Comparison of ENCODE assay signal across 19 cellular contexts in the genomic region with DNA sequence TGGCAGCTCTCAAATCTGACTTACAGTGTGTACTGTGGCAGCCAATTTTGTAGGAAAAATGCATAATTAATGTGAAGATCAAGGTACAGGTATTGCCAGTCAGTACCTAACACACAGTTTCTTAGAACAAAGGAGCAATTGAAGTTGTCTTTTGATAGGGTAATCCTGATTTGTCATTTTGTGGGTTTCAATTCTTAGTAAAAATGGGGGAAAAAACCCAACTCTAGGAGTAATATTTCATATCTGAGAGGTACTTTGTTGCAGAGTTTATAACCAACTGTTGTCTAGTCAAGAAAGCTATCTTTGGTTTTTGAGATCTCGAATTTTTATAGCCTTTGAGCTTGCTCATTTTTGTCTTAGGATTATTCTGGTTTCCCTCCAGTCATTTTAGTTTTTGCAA. TPM values are rescaled to one million over a fixed set of nuclear protein-coding genes. Genes with fewer than 3 reads are reported as not detected.
A peak's percentile ranks its signal among the peaks of the same experiment; 100 is the strongest.
DNase-seq lines count a peak whose midpoint lies in the region; ATAC-seq and TF ChIP-seq lines count a peak whose summit lies in the region.
"Had no signal": no experiment of that assay in that cellular context is flagged by ENCODE, and none has a peak within 500 bp of the region (broad histone marks: within the 10 kb centered on the region; RNA-seq: fewer than 3 reads in every experiment).

No MANE protein-coding gene starts in this region.

- TF ChIP-seq CTCF in body of pancreas (IDR thresholded peaks at IDR 0.05) = no peak
- TF ChIP-seq CTCF in parathyroid adenoma (IDR thresholded peaks at IDR 0.05) = no peak
- TF ChIP-seq CTCF in activated CD8-positive, alpha-beta T cell treated with anti-CD3 and anti-CD28 coated beads for 36 hours (IDR thresholded peaks at IDR 0.05) = no peak

- H3K9ac ChIP-seq in parathyroid adenoma = no peak overlapping the region
- H3K9ac ChIP-seq: KMS-11 had no signal

- CTCF ChIA-PET in activated CD8-positive, alpha-beta T cell treated with anti-CD3 and anti-CD28 coated beads for 36 hours (lab: Charles Lee) = interaction anchor here (1.3 kb wide), 1 partner anchor 170 kb away, joined by 5 read pairs; no protein-coding TSS in a partner anchor

- no peaks in the 10 kb centered on the region for H3K9me3 ChIP-seq in body of pancreas
- no peaks in the 10 kb centered on the region for H3K9me3 ChIP-seq in parathyroid adenoma (ENCODE audit: control insufficient read depth, low read length)
- H3K9me3 ChIP-seq: Caco-2 had no signal

- WGBS in body of pancreas, 2 donors = 72 to 81% methylated on average over 1 of the region's 1 CpG

- TF ChIP-seq EP300 in Ishikawa (IDR thresholded peaks at IDR 0.05; ENCODE audit: borderline replicate concordance) = 0 out of 2 replicates have a peak, but pooled peaks have one; percentile 31

- POLR2A ChIA-PET in activated CD8-positive, alpha-beta T cell treated with anti-CD3 and anti-CD28 coated beads for 36 hours (lab: Charles Lee) = no interaction called here

- peaks cover 13% of the 10 kb centered on the region for H3K4me1 Mint-ChIP-seq in activated T-cell treated with anti-CD3 and anti-CD28 coated beads, Interleukin-2, amount 50 U/mL, for 72 hours (ENCODE audit: low read depth)
- peaks cover 7% of the 10 kb centered on the region for H3K4me1 Mint-ChIP-seq in activated CD8-positive, alpha-beta T cell treated with anti-CD3 and anti-CD28 coated beads for 36 hours (ENCODE audit: low read depth)

- H3K4me2 ChIP-seq in parathyroid adenoma (ENCODE audit: low read length) = peak overlapping the region; percentile 9
- H3K4me2 ChIP-seq: KMS-11 had no signal

- peak; percentile 47 to 51 for ATAC-seq in activated T-cell treated with anti-CD3 and anti-CD28 coated beads, Interleukin-2, amount 50 U/mL, for 72 hours (replicated peaks in 1 of 2)
- no peak for ATAC-seq in body of pancreas
- no peak for ATAC-seq in activated CD8-positive, alpha-beta T cell treated with anti-CD3 and anti-CD28 coated beads for 36 hours
- ATAC-seq in HG03108 (IDR thresholded peaks at IDR 0.05; ENCODE audit: unreplicated experiment) = no peak

- H2AFZ ChIP-seq in parathyroid adenoma = no peak overlapping the region

- H3K36me3 Mint-ChIP-seq in activated T-cell treated with anti-CD3 and anti-CD28 coated beads, Interleukin-2, amount 50 U/mL, for 72 hours (ENCODE audit: insufficient read depth in 2 of 2) = no peaks in the 10 kb centered on the region
- no peaks in the 10 kb centered on the region for H3K36me3 Mint-ChIP-seq in activated CD8-positive, alpha-beta T cell treated with anti-CD3 and anti-CD28 coated beads for 36 hours (ENCODE audit: low read depth)

- H3K4me3 ChIP-seq in body of pancreas = no peak overlapping the region
- H3K4me3 ChIP-seq in parathyroid adenoma (ENCODE audit: low read depth, low read length) = no peak overlapping the region
- H3K4me3 ChIP-seq: SK-N-MC had no signal

- H3K27ac ChIP-seq in body of pancreas (peak overlapping the region in 3 of 4 donors; percentile 3 to 79 (median 22)), parathyroid adenoma (no peak overlapping the region)
- H3K27ac ChIP-seq: KMS-11, SK-N-MC had no signal

- TF ChIP-seq POLR2A in body of pancreas (IDR thresholded peaks at IDR 0.05) = no peak

- intact Hi-C loops in body of pancreas (cut with DNase I) = no loop called here
- intact Hi-C loops in activated CD8-positive, alpha-beta T cell treated with anti-CD3 and anti-CD28 coated beads for 36 hours (cut with micrococcal nuclease) = no loop called here

- H3K27me3 ChIP-seq in body of pancreas (no peaks in the 10 kb centered on the region), parathyroid adenoma (ENCODE audit: control insufficient read depth, insufficient read depth, low read length) (no peaks in the 10 kb centered on the region)

- peak overlapping the region in 1 of 2 donors; percentile 52 for H3K4me3 Mint-ChIP-seq in activated T-cell treated with anti-CD3 and anti-CD28 coated beads, Interleukin-2, amount 50 U/mL, for 72 hours
- no peak overlapping the region for H3K4me3 Mint-ChIP-seq in activated CD8-positive, alpha-beta T cell treated with anti-CD3 and anti-CD28 coated beads for 36 hours
- H3K4me3 Mint-ChIP-seq: CD4-positive, alpha-beta T cell had no signal

- DNase-seq in activated T-cell treated with anti-CD3 and anti-CD28 coated beads, Interleukin-2, amount 50 U/mL, for 72 hours = no peak
- DNase-seq in activated T-cell treated with anti-CD3 and anti-CD28 coated beads, Interleukin-2, amount 50 U/mL, for 48 hours = no peak
- DNase-seq in body of pancreas (no peak), NCI-H187 treated with DMSO at 0.1 percent for 48 hours (lab: John Stamatoyannopoulos, UW) (no peak)
- no peak for DNase-seq in activated CD8-positive, alpha-beta T cell treated with anti-CD3 and anti-CD28 coated beads for 36 hours
- DNase-seq: Caco-2; CD4-positive, alpha-beta T cell; DMS153; EL; GOT3; NCI-H1436; NCI-H2029; NCI-H524 treated with DMSO at 0.1 percent for 48 hours; Right ventricle myocardium superior had no signal

- H3K27ac Mint-ChIP-seq in activated T-cell treated with anti-CD3 and anti-CD28 coated beads, Interleukin-2, amount 50 U/mL, for 72 hours = no peak overlapping the region
- H3K27ac Mint-ChIP-seq in activated CD8-positive, alpha-beta T cell treated with anti-CD3 and anti-CD28 coated beads for 36 hours = no peak overlapping the region
- H3K27ac Mint-ChIP-seq: CD4-positive, alpha-beta T cell had no signal

- peaks cover 30% of the 10 kb centered on the region for H3K4me1 ChIP-seq in body of pancreas
- H3K4me1 ChIP-seq in parathyroid adenoma = peaks cover 21% of the 10 kb centered on the region

- no peak for TF ChIP-seq RAD21 in Ishikawa (IDR thresholded peaks at IDR 0.05; ENCODE audit: low read depth)

- no peaks in the 10 kb centered on the region for H3K27me3 Mint-ChIP-seq in activated T-cell treated with anti-CD3 and anti-CD28 coated beads, Interleukin-2, amount 50 U/mL, for 72 hours (ENCODE audit: low read depth)
- H3K27me3 Mint-ChIP-seq in activated CD8-positive, alpha-beta T cell treated with anti-CD3 and anti-CD28 coated beads for 36 hours = no peaks in the 10 kb centered on the region
- H3K27me3 Mint-ChIP-seq: CD4-positive, alpha-beta T cell had no signal

- H3K36me3 ChIP-seq in body of pancreas (replicated peaks in 1 of 2; ENCODE audit: insufficient read depth in 1 of 2, low read depth in 2 of 2) (no peaks in the 10 kb centered on the region), parathyroid adenoma (ENCODE audit: control insufficient read depth, insufficient read depth, low read length) (no peaks in the 10 kb centered on the region)

- H3K79me2 ChIP-seq in parathyroid adenoma = peaks cover 44% of the 10 kb centered on the region

- no peaks in the 10 kb centered on the region for H3K9me3 Mint-ChIP-seq in activated T-cell treated with anti-CD3 and anti-CD28 coated beads, Interleukin-2, amount 50 U/mL, for 72 hours
- no peaks in the 10 kb centered on the region for H3K9me3 Mint-ChIP-seq in activated CD8-positive, alpha-beta T cell treated with anti-CD3 and anti-CD28 coated beads for 36 hours
- H3K9me3 Mint-ChIP-seq: CD4-positive, alpha-beta T cell had no signal

TF ChIP-seq in Ishikawa, 13 proteins besides CTCF, POLR2A, EP300 and RAD21:
- TF ChIP-seq CREB1 (IDR thresholded peaks at IDR 0.05; ENCODE audit: low read depth) = no peak
- 0 out of 2 replicates have a peak, but pooled peaks have one; percentile 3 for TF ChIP-seq TEAD4 (IDR thresholded peaks at IDR 0.05)
TF ChIP-seq in Ishikawa: peak in this region for 1.

RNA-seq across cellular contexts. Expression of a gene that starts 16.1 kb away (rescaled TPM):
- total RNA-seq in activated T-cell treated with anti-CD3 and anti-CD28 coated beads, Interleukin-2, amount 50 U/mL, for 72 hours = 10 to 100 TPM; 17.8 to 36.8 TPM
- 10 to 100 TPM; 39.2 to 49.8 TPM for total RNA-seq in body of pancreas
- 1 to 10 TPM; 5.7 to 9.0 TPM for total RNA-seq in activated CD8-positive, alpha-beta T cell treated with anti-CD3 and anti-CD28 coated beads for 36 hours

Comparison
In these comparisons a context has a peak if more than half of its experiments do, and no peak if none do; other contexts are left out.
1. ATAC-seq: peak in activated T-cell treated with anti-CD3 and anti-CD28 coated beads, Interleukin-2, amount 50 U/mL, for 72 hours (2 of 2); none in body of pancreas (single experiment), activated CD8-positive, alpha-beta T cell treated with anti-CD3 and anti-CD28 coated beads for 36 hours (single experiment) and HG03108 (single experiment).